ENCODE assay signal across 8 cellular contexts in genomic region chr11:70202898-70203748, GRCh38. TPM values are rescaled to one million over a fixed set of nuclear protein-coding genes. Genes with fewer than 3 reads are reported as not detected.
A peak's percentile ranks its signal among the peaks of the same experiment; 100 is the strongest.
DNase-seq lines count a peak whose midpoint lies in the region; ATAC-seq and TF ChIP-seq lines count a peak whose summit lies in the region.

A gene with protein sequence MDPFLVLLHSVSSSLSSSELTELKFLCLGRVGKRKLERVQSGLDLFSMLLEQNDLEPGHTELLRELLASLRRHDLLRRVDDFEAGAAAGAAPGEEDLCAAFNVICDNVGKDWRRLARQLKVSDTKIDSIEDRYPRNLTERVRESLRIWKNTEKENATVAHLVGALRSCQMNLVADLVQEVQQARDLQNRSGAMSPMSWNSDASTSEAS (plus strand): TSS chr11:70203296. CDS start chr11:70203460, 164 bp downstream.

- H3K36me3 ChIP-seq in colonic mucosa, result peaks cover 6% of the 10 kb centered on the region

- H3K9me3 ChIP-seq in colonic mucosa, result no peaks in the 10 kb centered on the region

- H3K27me3 ChIP-seq in colonic mucosa, result no peaks in the 10 kb centered on the region

- peak within 1 kb of the TSS; percentile 98 for H3K27ac ChIP-seq in colonic mucosa

- peak within 1 kb of the TSS; percentile 95 to 97 for H3K9ac ChIP-seq in colonic mucosa (ENCODE audit: low read depth in 2 of 2, low read length in 2 of 2)

- H3K4me3 ChIP-seq in colonic mucosa, result peak within 1 kb of the TSS; percentile 92

- H3K4me1 ChIP-seq in colonic mucosa, result peaks cover 11% of the 10 kb centered on the region

- DNase-seq in AG09319 (ENCODE audit: extremely low read depth, low read depth) (peak; percentile 76), NCI-H524 (lab: John Stamatoyannopoulos, UW) (peak; percentile 58 to 91), colonic mucosa (peak; percentile 92), left kidney (ENCODE audit: low read depth, low spot score) (peak; percentile 98)
- peak; percentile 92 for DNase-seq in activated CD4-positive, alpha-beta T cell treated with anti-CD3 and anti-CD28 coated beads for 48 hours
- peak; percentile 90 for DNase-seq in stimulated activated CD4-positive, alpha-beta T cell treated with anti-CD3 and anti-CD28 coated beads, Interleukin-1b, Interleukin-23, amount 100 ng/mL, for 48 hours

- TF ChIP-seq CTCF in AG09319 (IDR thresholded peaks at IDR 0.05; ENCODE audit: low read depth, low read length) (no peak), colonic mucosa (IDR thresholded peaks at IDR 0.05) (no peak)

- intact Hi-C loops in colonic mucosa (cut with DNase I), result no loop called here

- ATAC-seq in GM19023 (IDR thresholded peaks at IDR 0.05; ENCODE audit: unreplicated experiment) (peak; percentile 57), HG03342 (IDR thresholded peaks at IDR 0.05; ENCODE audit: unreplicated experiment) (peak; percentile 75)

RNA-seq across cellular contexts. Expression of the gene that starts here (rescaled TPM):
- total RNA-seq in colonic mucosa, result 10 to 100 TPM; 36.6 to 37.7 TPM

Comparison
In these comparisons a context has a peak if more than half of its experiments do, and no peak if none do; other contexts are left out.
1. Peak in every context shown above with its lines: DNase-seq, ATAC-seq, H3K4me3 ChIP-seq and H3K27ac ChIP-seq.